In the genomic region with DNA sequence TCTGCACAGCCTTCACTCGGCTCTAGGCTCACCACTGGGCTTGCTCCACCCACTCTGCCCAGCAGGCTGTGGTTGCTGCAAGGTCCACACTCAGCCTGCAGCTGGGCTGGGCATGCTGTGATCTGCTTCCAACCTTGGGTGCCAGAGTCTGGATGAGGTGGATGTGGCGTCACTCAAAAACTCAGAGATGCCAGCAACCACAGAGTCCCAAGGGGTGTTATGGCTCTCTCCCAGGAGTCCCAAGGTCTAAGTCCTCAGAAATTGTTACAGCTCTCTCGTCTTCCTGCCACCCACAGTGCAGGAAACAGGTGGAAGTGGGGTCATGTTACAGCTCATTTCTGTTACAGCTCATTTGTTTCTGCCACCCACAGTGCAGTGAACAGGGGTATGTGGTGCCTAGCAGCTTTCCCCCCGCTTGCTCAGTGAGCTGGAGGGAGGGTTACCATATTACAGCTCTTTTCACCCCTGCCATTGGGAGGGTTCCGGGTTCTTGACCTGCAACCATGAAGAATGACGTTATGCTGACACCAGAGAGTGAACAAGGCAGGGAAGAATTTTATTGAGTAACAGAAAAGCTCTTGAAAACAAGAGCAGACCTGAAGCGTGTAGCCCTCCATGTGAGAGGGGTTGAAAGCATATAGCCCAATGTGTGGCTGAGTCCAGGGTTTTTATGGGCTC, we compare ENCODE assay signal across 13 cellular contexts.
DNase-seq lines count a peak whose midpoint lies in the region; TF ChIP-seq lines count a peak whose summit lies in the region.
"Had no signal": no experiment of that assay in that cellular context is flagged by ENCODE, and none has a peak within 500 bp of the region (broad histone marks: within the 10 kb centered on the region; RNA-seq: fewer than 3 reads in every experiment).

No MANE protein-coding gene starts in this region.

- H3K36me3 ChIP-seq in Peyer's patch, result no peaks in the 10 kb centered on the region
- no peaks in the 10 kb centered on the region for H3K36me3 ChIP-seq in CD8-positive, alpha-beta memory T cell (ENCODE audit: insufficient read depth, low read length)

- H3K9me3 ChIP-seq in Peyer's patch, result no peaks in the 10 kb centered on the region
- H3K9me3 ChIP-seq in CD8-positive, alpha-beta memory T cell (ENCODE audit: low read length), result no peaks in the 10 kb centered on the region

- H3K27ac Mint-ChIP-seq in CD8-positive, alpha-beta memory T cell, result no peak overlapping the region
- H3K27ac Mint-ChIP-seq: activated T-helper 2 cell treated with anti-CD3 and anti-CD28 coated beads, Interferon-gamma antibody, Interleukin-2, Interleukin-4, amounts not matched to agents 10 μg/mL and 5 μg/mL and 100 μg/mL, durations not matched to agents 14 hours and 24 hours and 36 hours; brain; T-helper 17 cell had no signal

- no peak for TF ChIP-seq CTCF in choroid plexus epithelial cell (conservative IDR thresholded peaks at IDR 0.05; ENCODE audit: low read depth, low read length)
- no peak for TF ChIP-seq CTCF in Peyer's patch (IDR thresholded peaks at IDR 0.05)

- peaks cover 0 to 33% (median 2%) of the 10 kb centered on the region in 5 donors for H3K9me3 Mint-ChIP-seq in CD8-positive, alpha-beta memory T cell

- TF ChIP-seq POLR2A in Peyer's patch (IDR thresholded peaks at IDR 0.05), result no peak

- peak; percentile 44 for DNase-seq in NCI-H2171 treated with DMSO at 0.1 percent for 48 hours (lab: John Stamatoyannopoulos, UW)
- DNase-seq in NCI-H2171 (lab: John Stamatoyannopoulos, UW), result no peak
- peak; percentile 20 for DNase-seq in NCI-H226
- DNase-seq in choroid plexus epithelial cell (ENCODE audit: low read depth), result peak; percentile 65
- peak; percentile 3 for DNase-seq in skeletal muscle cell (ENCODE audit: low read depth)
- no peak for DNase-seq in Peyer's patch
- no peak for DNase-seq in NCI-H1694 (lab: John Stamatoyannopoulos, UW)
- no peak for DNase-seq in CD8-positive, alpha-beta memory T cell
- DNase-seq: activated CD4-positive, alpha-beta T cell treated with anti-CD3 and anti-CD28 coated beads, Interleukin-2, amount 50 U/mL, for 1 hour; NCI-H1105; T-helper 17 cell had no signal

- H3K27ac ChIP-seq in Peyer's patch, result no peak overlapping the region
- no peak overlapping the region for H3K27ac ChIP-seq in CD8-positive, alpha-beta memory T cell (ENCODE audit: low read depth, low read length)

- CTCF ChIA-PET in CD8-positive, alpha-beta memory T cell (lab: Charles Lee), result no interaction called here

- no peaks in the 10 kb centered on the region for H3K4me1 ChIP-seq in Peyer's patch
- no peaks in the 10 kb centered on the region for H3K4me1 ChIP-seq in CD8-positive, alpha-beta memory T cell (ENCODE audit: insufficient read depth, low read length)

- no peaks in the 10 kb centered on the region for H3K4me1 Mint-ChIP-seq in CD8-positive, alpha-beta memory T cell
- H3K4me1 Mint-ChIP-seq: brain, T-helper 17 cell had no signal

- no peaks in the 10 kb centered on the region for H3K36me3 Mint-ChIP-seq in CD8-positive, alpha-beta memory T cell
- H3K36me3 Mint-ChIP-seq: brain had no signal

- H3K27me3 Mint-ChIP-seq in CD8-positive, alpha-beta memory T cell, result no peaks in the 10 kb centered on the region
- H3K27me3 Mint-ChIP-seq: brain, T-helper 17 cell had no signal

- H3K27me3 ChIP-seq in Peyer's patch, result no peaks in the 10 kb centered on the region
- no peaks in the 10 kb centered on the region for H3K27me3 ChIP-seq in CD8-positive, alpha-beta memory T cell (ENCODE audit: insufficient read depth, low read length, poor library complexity, severe bottlenecking)

- POLR2A ChIA-PET in CD8-positive, alpha-beta memory T cell (lab: Charles Lee), result no interaction called here

- H3K4me3 ChIP-seq in choroid plexus epithelial cell (ENCODE audit: low read depth, low read length) (no peak overlapping the region), skeletal muscle cell (ENCODE audit: low read depth, low read length) (no peak overlapping the region), Peyer's patch (no peak overlapping the region)
- H3K4me3 ChIP-seq in CD8-positive, alpha-beta memory T cell (ENCODE audit: low read length), result no peak overlapping the region

- H3K4me3 Mint-ChIP-seq in CD8-positive, alpha-beta memory T cell, result no peak overlapping the region
- H3K4me3 Mint-ChIP-seq: brain, T-helper 17 cell had no signal

Comparison
In these comparisons a context has a peak if more than half of its experiments do, and no peak if none do; other contexts are left out.
1. DNase-seq: peak in NCI-H2171 treated with DMSO at 0.1 percent for 48 hours (single experiment), NCI-H226 (single experiment), choroid plexus epithelial cell (single experiment) and skeletal muscle cell (single experiment); none in NCI-H2171 (single experiment), Peyer's patch (0 of 3), NCI-H1694 (single experiment) and CD8-positive, alpha-beta memory T cell (0 of 5).